26 cellular contexts compared by ENCODE assay signal in genomic region chr18:45136381-45137088, GRCh38.
DNase-seq lines count a peak whose midpoint lies in the region; ATAC-seq and TF ChIP-seq lines count a peak whose summit lies in the region.
"Had no signal": no experiment of that assay in that cellular context is flagged by ENCODE, and none has a peak within 500 bp of the region (broad histone marks: within the 10 kb centered on the region; RNA-seq: fewer than 3 reads in every experiment).

No MANE protein-coding gene starts in this region.

- H4K20me1 ChIP-seq in osteoblast (ENCODE audit: insufficient read depth, low read length) = no peaks in the 10 kb centered on the region

- no peaks in the 10 kb centered on the region for H3K4me1 Mint-ChIP-seq in activated naive CD4-positive, alpha-beta T cell treated with anti-CD3 and anti-CD28 coated beads, Interleukin-2, amount 10 ng/mL, durations not matched to agents 7 days and 5 days
- H3K4me1 Mint-ChIP-seq: activated naive CD4-positive, alpha-beta T cell treated with anti-CD3 and anti-CD28 coated beads, Interleukin-2, amount 50 U/mL, for 24 hours; mesothelial cell of epicardium had no signal

- no peak overlapping the region for H3K4me3 ChIP-seq in GM06990 (replicated peaks; ENCODE audit: low read depth, low read length)
- no peak overlapping the region for H3K4me3 ChIP-seq in osteoblast (ENCODE audit: insufficient read depth, low read length)
- H3K4me3 ChIP-seq: left ventricle myocardium inferior, skin epidermis, stomach, thyroid gland had no signal

- no peaks in the 10 kb centered on the region for H3K9me3 ChIP-seq in osteoblast (ENCODE audit: low read depth, low read length)
- H3K9me3 ChIP-seq: BE2C, left ventricle myocardium inferior, thyroid gland had no signal

- H3K27ac Mint-ChIP-seq in activated naive CD4-positive, alpha-beta T cell treated with anti-CD3 and anti-CD28 coated beads, Interleukin-2, amount 10 ng/mL, durations not matched to agents 7 days and 5 days = no peak overlapping the region
- H3K27ac Mint-ChIP-seq: activated naive CD4-positive, alpha-beta T cell treated with anti-CD3 and anti-CD28 coated beads, Interleukin-2, amount 50 U/mL, for 24 hours; activated T-helper 1 cell treated with anti-CD3 and anti-CD28 coated beads, Interleukin-12 subunit alpha, Interleukin-12 subunit beta, Interleukin-2, Interleukin-4 antibody, amounts not matched to agents 30 ng/mL and 10 ng/mL and 1 ng/mL, durations not matched to agents 14 hours and 24 hours and 36 hours; mesothelial cell of epicardium; naive thymus-derived CD8-positive, alpha-beta T cell had no signal

- H3K27me3 ChIP-seq in GM06990 (replicated peaks; ENCODE audit: control insufficient read depth, insufficient read depth, low read length) (no peaks in the 10 kb centered on the region; the same call in 1 of the 2 replicates), osteoblast (ENCODE audit: insufficient read depth, low read length) (peaks cover 7% of the 10 kb centered on the region)
- H3K27me3 ChIP-seq: BE2C, stomach, thyroid gland had no signal

- TF ChIP-seq CTCF in GM06990 (IDR thresholded peaks at IDR 0.05; ENCODE audit: insufficient read depth, low read length, poor library complexity, severe bottlenecking) = no peak
- TF ChIP-seq CTCF in osteoblast (IDR thresholded peaks at IDR 0.05; ENCODE audit: extremely low read depth, low read depth, low read length) = no peak

- H3K4me1 ChIP-seq in osteoblast (ENCODE audit: insufficient read depth, low read length) = no peaks in the 10 kb centered on the region
- H3K4me1 ChIP-seq: BE2C, left ventricle myocardium inferior, stomach, thyroid gland had no signal

- H3K27ac ChIP-seq in osteoblast (ENCODE audit: low read depth, low read length) = no peak overlapping the region
- H3K27ac ChIP-seq: epithelial cell of prostate, left ventricle myocardium inferior, skin epidermis, stomach, thyroid gland, WERI-Rb-1 had no signal

- H3K9me3 Mint-ChIP-seq in activated naive CD4-positive, alpha-beta T cell treated with anti-CD3 and anti-CD28 coated beads, Interleukin-2, amount 10 ng/mL, durations not matched to agents 7 days and 5 days = no peaks in the 10 kb centered on the region
- H3K9me3 Mint-ChIP-seq: activated T-helper 1 cell treated with anti-CD3 and anti-CD28 coated beads, Interleukin-12 subunit alpha, Interleukin-12 subunit beta, Interleukin-2, Interleukin-4 antibody, amounts not matched to agents 30 ng/mL and 10 ng/mL and 1 ng/mL, durations not matched to agents 14 hours and 24 hours and 36 hours had no signal

- DNase-seq in GM06990 (ENCODE audit: extremely low read depth, insufficient read length) (peak; percentile 3), NCI-H69 (lab: John Stamatoyannopoulos, UW) (peak; percentile 38), osteoblast (ENCODE audit: insufficient read length, low spot score, missing footprints) (peak; percentile 3), GM19240 (ENCODE audit: insufficient read length, low spot score) (no peak)
- DNase-seq in activated naive CD4-positive, alpha-beta T cell treated with anti-CD3 and anti-CD28 coated beads, Interleukin-2, amount 10 ng/mL, durations not matched to agents 7 days and 5 days = no peak
- DNase-seq in activated naive CD4-positive, alpha-beta T cell treated with Interleukin-2 at 50 U/mL for 16 hours = no peak
- DNase-seq: BE2C; effector CD8-positive, alpha-beta T cell; left ventricle myocardium inferior; naive thymus-derived CD8-positive, alpha-beta T cell; NCI-H1092; NCI-H187; NCI-H2171; NCI-H510A treated with DMSO at 0.1 percent for 48 hours; SHP77; stomach; T-helper 9 cell; thyroid gland; WERI-Rb-1 had no signal

- ATAC-seq in GM19452 (IDR thresholded peaks at IDR 0.05; ENCODE audit: unreplicated experiment) = peak; percentile 54
- ATAC-seq: naive thymus-derived CD8-positive, alpha-beta T cell; Panc1 had no signal

- H2AFZ ChIP-seq in osteoblast (ENCODE audit: low read length) = no peak overlapping the region

- H3K27me3 Mint-ChIP-seq in activated naive CD4-positive, alpha-beta T cell treated with anti-CD3 and anti-CD28 coated beads, Interleukin-2, amount 10 ng/mL, durations not matched to agents 7 days and 5 days = no peaks in the 10 kb centered on the region
- H3K27me3 Mint-ChIP-seq: activated naive CD4-positive, alpha-beta T cell treated with anti-CD3 and anti-CD28 coated beads, Interleukin-2, amount 50 U/mL, for 24 hours had no signal

- H3K79me2 ChIP-seq in osteoblast (ENCODE audit: insufficient read depth, low read length) = no peaks in the 10 kb centered on the region

- H3K4me3 Mint-ChIP-seq in activated naive CD4-positive, alpha-beta T cell treated with anti-CD3 and anti-CD28 coated beads, Interleukin-2, amount 10 ng/mL, durations not matched to agents 7 days and 5 days = no peak overlapping the region
- H3K4me3 Mint-ChIP-seq: activated naive CD4-positive, alpha-beta T cell treated with anti-CD3 and anti-CD28 coated beads, Interleukin-2, amount 50 U/mL, for 24 hours; activated T-helper 1 cell treated with anti-CD3 and anti-CD28 coated beads, Interleukin-12 subunit alpha, Interleukin-12 subunit beta, Interleukin-2, Interleukin-4 antibody, amounts not matched to agents 30 ng/mL and 10 ng/mL and 1 ng/mL, durations not matched to agents 14 hours and 24 hours and 36 hours; mesothelial cell of epicardium; naive thymus-derived CD8-positive, alpha-beta T cell had no signal

- H3K36me3 Mint-ChIP-seq in activated naive CD4-positive, alpha-beta T cell treated with anti-CD3 and anti-CD28 coated beads, Interleukin-2, amount 10 ng/mL, durations not matched to agents 7 days and 5 days = no peaks in the 10 kb centered on the region
- H3K36me3 Mint-ChIP-seq: activated naive CD4-positive, alpha-beta T cell treated with anti-CD3 and anti-CD28 coated beads, Interleukin-2, amount 50 U/mL, for 24 hours; naive thymus-derived CD8-positive, alpha-beta T cell had no signal

- H3K36me3 ChIP-seq in GM06990 (ENCODE audit: control insufficient read depth, insufficient read depth, low read length) (no peaks in the 10 kb centered on the region), osteoblast (ENCODE audit: insufficient read depth, low read length) (no peaks in the 10 kb centered on the region)
- H3K36me3 ChIP-seq: BE2C, left ventricle myocardium inferior, stomach, thyroid gland, WERI-Rb-1 had no signal

- no peak overlapping the region for H3K4me2 ChIP-seq in osteoblast (ENCODE audit: insufficient read depth, low read length)

- CTCF ChIA-PET in activated naive CD4-positive, alpha-beta T cell treated with anti-CD3 and anti-CD28 coated beads, Interleukin-2, amount 10 ng/mL, durations not matched to agents 7 days and 5 days (lab: Charles Lee) = no interaction called here

Comparison
In these comparisons a context has a peak if more than half of its experiments do, and no peak if none do; other contexts are left out.
1. DNase-seq: peak in GM06990 (single experiment), NCI-H69 (single experiment) and osteoblast (single experiment); none in activated naive CD4-positive, alpha-beta T cell treated with anti-CD3 and anti-CD28 coated beads, Interleukin-2, amount 10 ng/mL, durations not matched to agents 7 days and 5 days (single experiment), GM19240 (single experiment) and activated naive CD4-positive, alpha-beta T cell treated with Interleukin-2 at 50 U/mL for 16 hours (single experiment).